18 cellular contexts compared by ENCODE assay signal in genomic region chr2:85718006-85718391, GRCh38. TPM values are rescaled to one million over a fixed set of nuclear protein-coding genes. Genes with fewer than 3 reads are reported as not detected.
DNase-seq lines count a peak whose midpoint lies in the region; ATAC-seq, FAIRE-seq and TF ChIP-seq lines count a peak whose summit lies in the region.
"Had no signal": no experiment of that assay in that cellular context is flagged by ENCODE, and none has a peak within 500 bp of the region (broad histone marks: within the 10 kb centered on the region; RNA-seq: fewer than 3 reads in every experiment).

No MANE protein-coding gene starts in this region.

- H3K4me1 ChIP-seq in HepG2 (ENCODE audit: insufficient read depth, low read length), result no peaks in the 10 kb centered on the region
- peaks cover 0 to 18% (median 10%) of the 10 kb centered on the region in 4 donors for H3K4me1 ChIP-seq in right lobe of liver
- H3K4me1 ChIP-seq in OCI-LY7 (ENCODE audit: insufficient read depth, low read length, poor library complexity, severe bottlenecking), result no peaks in the 10 kb centered on the region

- DNase-seq in HepG2 (ENCODE audit: low spot score), result no peak
- no peak for DNase-seq in right lobe of liver
- no peak for DNase-seq in OCI-LY7 (ENCODE audit: low spot score)
- DNase-seq in chondrocyte (ENCODE audit: low spot score), result no peak
- DNase-seq in stimulated activated CD4-positive, alpha-beta T cell treated with anti-CD3 and anti-CD28 coated beads, Interleukin-4, amount 100 ng/mL, for 1 hour, result no peak
- DNase-seq in effector CD8-positive, alpha-beta T cell (lab: John Stamatoyannopoulos, UW), result no peak
- no peak for DNase-seq in NCI-H2171 treated with DMSO at 0.1 percent for 48 hours (lab: John Stamatoyannopoulos, UW)
- no peak for DNase-seq in MG63
- DNase-seq: central memory CD4-positive, alpha-beta T cell; DMS153; left cardiac atrium; NCI-H2029 treated with DMSO at 0.1 percent for 48 hours; NCI-H748 treated with DMSO at 0.1 percent for 48 hours; stimulated activated CD4-positive, alpha-beta T cell treated with anti-CD3 and anti-CD28 coated beads, Interleukin-12 subunit alpha, Interleukin-12 subunit beta, amount 100 ng/mL, for 4 hours had no signal

- FAIRE-seq in HepG2 (lab: Jason Lieb, UNC), result peak; percentile 44

- TF ChIP-seq POLR2A in HepG2 (IDR thresholded peaks at IDR 0.05; ENCODE audit: insufficient read depth in 1 of 2, low read depth in 2 of 2, low read length in 2 of 2), result no peak
- no peak for TF ChIP-seq POLR2A in right lobe of liver (IDR thresholded peaks at IDR 0.05)

- no peaks in the 10 kb centered on the region for H3K36me3 Mint-ChIP-seq in chondrocyte (ENCODE audit: low read depth)

- BruUV-seq in HepG2 (replicated peaks; lab: Mats Ljungman, UMichigan) (no TSS peak), OCI-LY7 (replicated peaks; lab: Mats Ljungman, UMichigan) (no TSS peak)

- TF ChIP-seq EP300 in HepG2 (IDR thresholded peaks at IDR 0.05; ENCODE audit: low read depth in 2 of 2, low read length in 2 of 2) (no peak), HepG2 (CRISPR knock-in tag; IDR thresholded peaks at IDR 0.05; ENCODE audit: borderline replicate concordance) (no peak)

- H3K9me3 ChIP-seq in HepG2 (ENCODE audit: low read length) (no peaks in the 10 kb centered on the region), right lobe of liver (no peaks in the 10 kb centered on the region), OCI-LY7 (ENCODE audit: low read length) (no peaks in the 10 kb centered on the region), MG63 (no peaks in the 10 kb centered on the region)

- H3K9me3 Mint-ChIP-seq in chondrocyte (ENCODE audit: low read depth), result peaks cover 6% of the 10 kb centered on the region

- H3K4me3 Mint-ChIP-seq in chondrocyte (ENCODE audit: unreplicated experiment), result no peak overlapping the region

- TF ChIP-seq RAD21 in HepG2 (CRISPR knock-in tag; IDR thresholded peaks at IDR 0.05), result no peak

- no peaks in the 10 kb centered on the region for H4K20me1 ChIP-seq in HepG2 (ENCODE audit: insufficient read depth, low read length)
- H4K20me1 ChIP-seq in OCI-LY7 (ENCODE audit: insufficient read depth, low read length), result no peaks in the 10 kb centered on the region

- H3K4me3 ChIP-seq in HepG2 (replicated peaks in 1 of 3; ENCODE audit: insufficient read depth in 1 of 3, low read depth in 2 of 3, low read length in 3 of 3), result no peak overlapping the region
- no peak overlapping the region for H3K4me3 ChIP-seq in right lobe of liver
- H3K4me3 ChIP-seq in OCI-LY7 (ENCODE audit: low read depth, low read length, poor library complexity, severe bottlenecking), result no peak overlapping the region
- no peak overlapping the region for H3K4me3 ChIP-seq in MG63
- H3K4me3 ChIP-seq: hepatocyte had no signal

- H3K9ac ChIP-seq in HepG2 (ENCODE audit: insufficient read depth, low read depth, low read length), result no peak overlapping the region
- H3K9ac ChIP-seq: KMS-11 had no signal

- no peak overlapping the region for H3K27ac Mint-ChIP-seq in chondrocyte (ENCODE audit: unreplicated experiment)

- H3K79me2 ChIP-seq in HepG2 (ENCODE audit: insufficient read depth, low read length) (no peaks in the 10 kb centered on the region), OCI-LY7 (ENCODE audit: insufficient read depth, low read depth, low read length) (no peaks in the 10 kb centered on the region)
- H3K79me2 ChIP-seq: hepatocyte had no signal

- H3K27ac ChIP-seq in HepG2 (ENCODE audit: extremely low read length, insufficient read depth, low read length) (no peak overlapping the region), right lobe of liver (no peak overlapping the region), OCI-LY7 (ENCODE audit: low read depth, low read length, poor library complexity, severe bottlenecking) (no peak overlapping the region)
- H3K27ac ChIP-seq: epithelial cell of prostate, hepatocyte, KMS-11 had no signal

- H3K9me2 ChIP-seq in OCI-LY7 (ENCODE audit: insufficient read depth, low read length), result no peaks in the 10 kb centered on the region

- no peak overlapping the region for H2AFZ ChIP-seq in HepG2 (ENCODE audit: low read length)
- H2AFZ ChIP-seq in OCI-LY7 (ENCODE audit: low read length), result no peak overlapping the region
- H2AFZ ChIP-seq: hepatocyte had no signal

- in situ Hi-C loops in HepG2 (cut with HindIII; ENCODE audit: extremely low pct_ligation_motif_present, low pct_unique_long_range_greater_than_20kb), result no loop called here

- H3K36me3 ChIP-seq in HepG2 (replicated peaks in 1 of 2; ENCODE audit: control insufficient read depth in 1 of 2, insufficient read depth in 2 of 2, low read length in 2 of 2) (no peaks in the 10 kb centered on the region), right lobe of liver (no peaks in the 10 kb centered on the region), OCI-LY7 (ENCODE audit: insufficient read depth, low read length) (no peaks in the 10 kb centered on the region), MG63 (no peaks in the 10 kb centered on the region)

- 35% methylated on average over 7 of the region's 7 CpGs for WGBS in HepG2 (ENCODE audit: low lambda C conversion rate)
- 84% methylated on average over 6 of the region's 7 CpGs for WGBS in right lobe of liver (ENCODE audit: insufficient coverage, low coverage, low lambda C conversion rate, missing lambda C conversion rate)

- peaks cover 6 to 37% of the 10 kb centered on the region in 2 experiments; a peak in 3 of 5 replicates for H3K27me3 ChIP-seq in HepG2 (ENCODE audit: control insufficient read depth in 1 of 2, insufficient read depth in 2 of 2, low read length in 2 of 2)
- H3K27me3 ChIP-seq in right lobe of liver, result no peaks in the 10 kb centered on the region
- no peaks in the 10 kb centered on the region for H3K27me3 ChIP-seq in MG63
- H3K27me3 ChIP-seq: hepatocyte had no signal

- H3K27me3 Mint-ChIP-seq in chondrocyte (ENCODE audit: low read depth), result peaks cover 40% of the 10 kb centered on the region

- ATAC-seq in HepG2 (peak; percentile 61), right lobe of liver (no peak)
- ATAC-seq: left cardiac atrium had no signal

- intact Hi-C loops in HepG2 (cut with micrococcal nuclease; ENCODE audit: unreplicated experiment), result no loop called here
- intact Hi-C loops in right lobe of liver (cut with DNase I), result no loop called here
- intact Hi-C loops in OCI-LY7 (cut with micrococcal nuclease; ENCODE audit: unreplicated experiment), result no loop called here

- TF ChIP-seq CTCF in HepG2 (CRISPR knock-in tag; IDR thresholded peaks at IDR 0.05), result peak; percentile 40
- no peak for TF ChIP-seq CTCF in right lobe of liver (IDR thresholded peaks at IDR 0.05)
- peak; percentile 47; the same call in 1 of the 2 replicates for TF ChIP-seq CTCF in OCI-LY7 (conservative IDR thresholded peaks at IDR 0.05; ENCODE audit: low read length)
- peak; percentile 48 for TF ChIP-seq CTCF in chondrocyte (IDR thresholded peaks at IDR 0.05)

- POLR2A ChIA-PET in HepG2 (lab: Yijun Ruan, JAX), result no interaction called here
- POLR2A ChIA-PET in OCI-LY7 (lab: Charles Lee), result no interaction called here

- H3K4me1 Mint-ChIP-seq in chondrocyte (ENCODE audit: low read depth), result peaks cover 7% of the 10 kb centered on the region

- no peak overlapping the region for H3K4me2 ChIP-seq in HepG2 (ENCODE audit: low read depth, low read length)
- H3K4me2 ChIP-seq in OCI-LY7 (ENCODE audit: low read length), result no peak overlapping the region
- H3K4me2 ChIP-seq: hepatocyte, KMS-11 had no signal

- CTCF ChIA-PET in HepG2 (lab: Yijun Ruan, JAX; ENCODE audit: low intra/inter-chr PET ratio, low total read pairs) (no interaction called here), OCI-LY7 (lab: Charles Lee; ENCODE audit: unreplicated experiment) (interaction anchor here (0.6 to 0.9 kb wide), 2 partner anchors 81 to 96 kb away, joined by 3 to 4 read pairs; no protein-coding TSS in a partner anchor)

RNA-seq across cellular contexts. Expression of gene GNLY, which starts 23.8 kb away (rescaled TPM):
- total RNA-seq in HepG2 (2016; rRNA removed; fragmentation: Illumina TruSeq; extraction: Trizol), result not detected in 2 replicates
- not detected in 2 replicates for total RNA-seq in HepG2 (2016; cell fraction: cytosol; rRNA removed; fragmentation: Illumina TruSeq; extraction: Trizol; ENCODE audit: low read depth)
- not detected in 2 replicates for total RNA-seq in HepG2 (2016; cell fraction: insoluble cytoplasmic fraction; rRNA removed; fragmentation: Illumina TruSeq; extraction: Trizol)
- total RNA-seq in HepG2 (2016; cell fraction: membrane; rRNA removed; fragmentation: Illumina TruSeq; extraction: Trizol), result not detected in 2 replicates
- not detected in 2 replicates for total RNA-seq in HepG2 (2016; cell fraction: nucleus; rRNA removed; fragmentation: Illumina TruSeq; extraction: Trizol)
- polyA plus RNA-seq in HepG2 (2011; rRNA removed), result not detected in 2 replicates
- not detected in 2 replicates for polyA plus RNA-seq in HepG2 (2011; cell fraction: cytosol; rRNA removed)
- polyA plus RNA-seq in HepG2 (2011; cell fraction: nucleus; rRNA removed), result 0.23 TPM in 1 of 2 replicates, not detected in the other
- polyA plus RNA-seq in HepG2 (2012), result 0.07 and 0.16 TPM in 2 replicates
- polyA plus RNA-seq in HepG2 (2016; cell fraction: cytosol; fragmentation: Illumina TruSeq; extraction: Trizol; ENCODE audit: low read depth), result not detected in 2 replicates
- not detected in 2 replicates for polyA plus RNA-seq in HepG2 (2016; cell fraction: insoluble cytoplasmic fraction; fragmentation: Illumina TruSeq; extraction: Trizol; ENCODE audit: low read depth)
- not detected in 2 replicates for polyA plus RNA-seq in HepG2 (2016; cell fraction: membrane; fragmentation: Illumina TruSeq; extraction: Trizol; ENCODE audit: low read depth)
- not detected in 2 replicates for polyA plus RNA-seq in HepG2 (2016; cell fraction: nucleus; fragmentation: Illumina TruSeq; extraction: Trizol; ENCODE audit: insufficient read depth, low read depth)
- polyA minus RNA-seq in HepG2 (2011; rRNA and poly(A)+ RNA removed; ENCODE audit: low replicate concordance), result not detected in 2 replicates
- not detected in 2 replicates for polyA minus RNA-seq in HepG2 (2011; cell fraction: cytosol; rRNA and poly(A)+ RNA removed)
- polyA minus RNA-seq in HepG2 (2011; cell fraction: nucleus; rRNA and poly(A)+ RNA removed), result not detected in 2 replicates
- total RNA-seq in right lobe of liver, result 1 to 10 TPM in 5 of 6 experiments, under 1 TPM in 1; 0.92 to 3.1 (median 1.6) TPM
- total RNA-seq in OCI-LY7 (2014; rRNA removed; shearing (Covaris generic)), result not detected in 2 replicates
- total RNA-seq in OCI-LY7 (2022), result not detected in 2 replicates
- total RNA-seq in chondrocyte, result not detected in 3 replicates
- not detected in 2 replicates for total RNA-seq in MG63 (2014; rRNA removed; shearing (Covaris generic); ENCODE audit: low replicate concordance)
- total RNA-seq: H4, hepatocyte had no signal
- polyA plus RNA-seq: hepatocyte had no signal

RNA-seq across cellular contexts. Expression of gene ATOH8, which starts 35.8 kb away (rescaled TPM):
- 0.11 and 0.13 TPM in 2 replicates for total RNA-seq in HepG2 (2016; rRNA removed; fragmentation: Illumina TruSeq; extraction: Trizol)
- 0.10 TPM in 1 of 2 replicates, not detected in the other for total RNA-seq in HepG2 (2016; cell fraction: cytosol; rRNA removed; fragmentation: Illumina TruSeq; extraction: Trizol; ENCODE audit: low read depth)
- total RNA-seq in HepG2 (2016; cell fraction: insoluble cytoplasmic fraction; rRNA removed; fragmentation: Illumina TruSeq; extraction: Trizol), result 0.13 and 0.21 TPM in 2 replicates
- 0.12 and 0.21 TPM in 2 replicates for total RNA-seq in HepG2 (2016; cell fraction: membrane; rRNA removed; fragmentation: Illumina TruSeq; extraction: Trizol)
- 0.34 and 0.38 TPM in 2 replicates for total RNA-seq in HepG2 (2016; cell fraction: nucleus; rRNA removed; fragmentation: Illumina TruSeq; extraction: Trizol)
- polyA plus RNA-seq in HepG2 (2011; rRNA removed), result 0.22 and 0.61 TPM in 2 replicates
- 0.23 and 0.62 TPM in 2 replicates for polyA plus RNA-seq in HepG2 (2011; cell fraction: cytosol; rRNA removed)
- 0.55 and 0.88 TPM in 2 replicates for polyA plus RNA-seq in HepG2 (2011; cell fraction: nucleus; rRNA removed)
- polyA plus RNA-seq in HepG2 (2012), result 0.13 TPM in 1 of 2 replicates, not detected in the other
- not detected in 2 replicates for polyA plus RNA-seq in HepG2 (2016; cell fraction: cytosol; fragmentation: Illumina TruSeq; extraction: Trizol; ENCODE audit: low read depth)
- polyA plus RNA-seq in HepG2 (2016; cell fraction: insoluble cytoplasmic fraction; fragmentation: Illumina TruSeq; extraction: Trizol; ENCODE audit: low read depth), result 0.11 and 0.14 TPM in 2 replicates
- polyA plus RNA-seq in HepG2 (2016; cell fraction: membrane; fragmentation: Illumina TruSeq; extraction: Trizol; ENCODE audit: low read depth), result 0.13 TPM in 1 of 2 replicates, not detected in the other
- 0.15 and 0.25 TPM in 2 replicates for polyA plus RNA-seq in HepG2 (2016; cell fraction: nucleus; fragmentation: Illumina TruSeq; extraction: Trizol; ENCODE audit: insufficient read depth, low read depth)
- polyA minus RNA-seq in HepG2 (2011; rRNA and poly(A)+ RNA removed; ENCODE audit: low replicate concordance), result 1.6 and 10.7 TPM in 2 replicates
- 0.44 TPM in 1 of 2 replicates, not detected in the other for polyA minus RNA-seq in HepG2 (2011; cell fraction: cytosol; rRNA and poly(A)+ RNA removed)
- polyA minus RNA-seq in HepG2 (2011; cell fraction: nucleus; rRNA and poly(A)+ RNA removed), result 0.62 and 1.4 TPM in 2 replicates
- 10 to 100 TPM in 4 of 6 experiments, 1 to 10 TPM in 2; 5.3 to 78.0 (median 46.2) TPM for total RNA-seq in right lobe of liver
- 0.44 TPM in 1 of 2 replicates, not detected in the other for total RNA-seq in OCI-LY7 (2014; rRNA removed; shearing (Covaris generic))
- total RNA-seq in OCI-LY7 (2022), result not detected in 2 replicates
- 2.2 to 10.3 TPM (median 2.7 TPM) in 3 replicates for total RNA-seq in chondrocyte
- total RNA-seq in MG63 (2014; rRNA removed; shearing (Covaris generic); ENCODE audit: low replicate concordance), result 43.5 and 59.1 TPM in 2 replicates

RNA-seq across cellular contexts. Expression of gene SFTPB, which starts 50.0 kb away (rescaled TPM):
- total RNA-seq in HepG2 (2016; rRNA removed; fragmentation: Illumina TruSeq; extraction: Trizol), result not detected in 2 replicates
- not detected in 2 replicates for total RNA-seq in HepG2 (2016; cell fraction: cytosol; rRNA removed; fragmentation: Illumina TruSeq; extraction: Trizol; ENCODE audit: low read depth)
- total RNA-seq in HepG2 (2016; cell fraction: insoluble cytoplasmic fraction; rRNA removed; fragmentation: Illumina TruSeq; extraction: Trizol), result not detected in 2 replicates
- not detected in 2 replicates for total RNA-seq in HepG2 (2016; cell fraction: membrane; rRNA removed; fragmentation: Illumina TruSeq; extraction: Trizol)
- total RNA-seq in HepG2 (2016; cell fraction: nucleus; rRNA removed; fragmentation: Illumina TruSeq; extraction: Trizol), result not detected in 2 replicates
- polyA plus RNA-seq in HepG2 (2011; rRNA removed), result not detected in 2 replicates
- polyA plus RNA-seq in HepG2 (2011; cell fraction: cytosol; rRNA removed), result not detected in 2 replicates
- not detected in 2 replicates for polyA plus RNA-seq in HepG2 (2011; cell fraction: nucleus; rRNA removed)
- not detected in 2 replicates for polyA plus RNA-seq in HepG2 (2012)
- not detected in 2 replicates for polyA plus RNA-seq in HepG2 (2016; cell fraction: cytosol; fragmentation: Illumina TruSeq; extraction: Trizol; ENCODE audit: low read depth)
- polyA plus RNA-seq in HepG2 (2016; cell fraction: insoluble cytoplasmic fraction; fragmentation: Illumina TruSeq; extraction: Trizol; ENCODE audit: low read depth), result not detected in 2 replicates
- not detected in 2 replicates for polyA plus RNA-seq in HepG2 (2016; cell fraction: membrane; fragmentation: Illumina TruSeq; extraction: Trizol; ENCODE audit: low read depth)
- polyA plus RNA-seq in HepG2 (2016; cell fraction: nucleus; fragmentation: Illumina TruSeq; extraction: Trizol; ENCODE audit: insufficient read depth, low read depth), result not detected in 2 replicates
- not detected in 2 replicates for polyA minus RNA-seq in HepG2 (2011; rRNA and poly(A)+ RNA removed; ENCODE audit: low replicate concordance)
- not detected in 2 replicates for polyA minus RNA-seq in HepG2 (2011; cell fraction: cytosol; rRNA and poly(A)+ RNA removed)
- not detected in 2 replicates for polyA minus RNA-seq in HepG2 (2011; cell fraction: nucleus; rRNA and poly(A)+ RNA removed)
- 1 to 10 TPM in 1 of 6 experiments, under 1 TPM in 3, not detected in 2; 0.06 to 1.1 (median 0.79) TPM for total RNA-seq in right lobe of liver
- total RNA-seq in OCI-LY7 (2014; rRNA removed; shearing (Covaris generic)), result not detected in 2 replicates
- total RNA-seq in OCI-LY7 (2022), result not detected in 2 replicates
- total RNA-seq in chondrocyte, result not detected in 3 replicates
- 0.16 TPM in 1 of 2 replicates, not detected in the other for total RNA-seq in MG63 (2014; rRNA removed; shearing (Covaris generic); ENCODE audit: low replicate concordance)
- total RNA-seq: H4 had no signal

Comparison
In these comparisons a context has a peak if more than half of its experiments do, and no peak if none do; other contexts are left out.
1. CTCF ChIP-seq: peak in HepG2 (single experiment), OCI-LY7 (single experiment) and chondrocyte (single experiment); none in right lobe of liver (0 of 4).